In genomic region chr19:14207796-14208195, GRCh38 we compare ENCODE assay signal across 8 cellular contexts. TPM values are rescaled to one million over a fixed set of nuclear protein-coding genes. Genes with fewer than 3 reads are reported as not detected.
DNase-seq lines count a peak whose midpoint lies in the region; ATAC-seq, FAIRE-seq and TF ChIP-seq lines count a peak whose summit lies in the region.
"Not testable (repeated sequence)": the region's sequence is repeated elsewhere in the genome, so short reads cannot be mapped to it uniquely, and the experiment has no call there.

No MANE protein-coding gene starts in this region.

- not testable (repeated sequence) for H3K27me3 ChIP-seq in A673 (replicated peaks; ENCODE audit: insufficient read depth, low read depth, low read length, poor library complexity); small intestine (ENCODE audit: control insufficient read depth in 2 of 2, insufficient read depth in 2 of 2, low read length in 2 of 2)
- H3K27me3 ChIP-seq in PC-3 (ENCODE audit: low read length) (peaks cover 11% of the 10 kb centered on the region; the same call in 1 of the 2 replicates), left ventricle myocardium inferior (ENCODE audit: low read depth) (peaks cover 30% of the 10 kb centered on the region)

- peak overlapping the region; percentile 82 for H3K4me3 Mint-ChIP-seq in activated T-cell treated with anti-CD3 and anti-CD28 coated beads, Interleukin-2, amount 50 U/mL, for 24 hours
- H3K4me3 Mint-ChIP-seq in central memory CD8-positive, alpha-beta T cell: peak overlapping the region; percentile 89
- peak overlapping the region; percentile 95 for H3K4me3 Mint-ChIP-seq in natural killer cell treated with Interleukin-12 subunit alpha and Interleukin-12 subunit beta and Interleukin-15 and Interleukin-18, amount 100 ng/mL, for 72 hours

- peak overlapping the region; percentile 92 for H3K27ac Mint-ChIP-seq in activated T-cell treated with anti-CD3 and anti-CD28 coated beads, Interleukin-2, amount 50 U/mL, for 24 hours
- H3K27ac Mint-ChIP-seq in central memory CD8-positive, alpha-beta T cell (ENCODE audit: low read depth): peak overlapping the region; percentile 93
- peak overlapping the region; percentile 68 to 88 for H3K27ac Mint-ChIP-seq in natural killer cell treated with Interleukin-12 subunit alpha and Interleukin-12 subunit beta and Interleukin-15 and Interleukin-18, amount 100 ng/mL, for 72 hours

- not testable (repeated sequence) for H3K36me3 Mint-ChIP-seq in activated T-cell treated with anti-CD3 and anti-CD28 coated beads, Interleukin-2, amount 50 U/mL, for 24 hours (ENCODE audit: low read depth); natural killer cell treated with Interleukin-12 subunit alpha and Interleukin-12 subunit beta and Interleukin-15 and Interleukin-18, amount 100 ng/mL, for 72 hours
- peaks cover 13% of the 10 kb centered on the region for H3K36me3 Mint-ChIP-seq in central memory CD8-positive, alpha-beta T cell (ENCODE audit: insufficient read depth)

- H3K9me2 ChIP-seq in PC-3 (replicated peaks; ENCODE audit: low read length): not testable (repeated sequence)

- not testable (repeated sequence) for BruUV-seq in A673 (replicated peaks; lab: Mats Ljungman, UMichigan); PC-3 (replicated peaks; lab: Mats Ljungman, UMichigan)

- H3F3A ChIP-seq in PC-3 (ENCODE audit: low read length, unreplicated experiment): not testable (repeated sequence)

- 0 out of 2 replicates have a peak, but pooled peaks have one; percentile 10 for ATAC-seq in PC-3
- peak; percentile 24 for ATAC-seq in central memory CD8-positive, alpha-beta T cell (replicated peaks; ENCODE audit: extremely low read depth, poor library complexity, severe bottlenecking)
- ATAC-seq in natural killer cell treated with Interleukin-12 subunit alpha and Interleukin-12 subunit beta and Interleukin-15 and Interleukin-18, amount 100 ng/mL, for 72 hours: not testable (repeated sequence)

- peak overlapping the region; percentile 82 for H3K9ac ChIP-seq in PC-3 (ENCODE audit: low read length)

- CTCF ChIA-PET in A673 (lab: Charles Lee); PC-3 (lab: Charles Lee): not testable (repeated sequence)

- intact Hi-C loops in A673 (cut with micrococcal nuclease; ENCODE audit: unreplicated experiment); left ventricle myocardium inferior (cut with micrococcal nuclease): not testable (repeated sequence)
- intact Hi-C loops in PC-3 (cut with micrococcal nuclease): loop anchor here (2.0 to 5.0 kb wide), 2 partner anchors 59 to 70 kb away; partner anchors contain the start of gene ASF1B

- H3K79me2 ChIP-seq in PC-3 (ENCODE audit: low read length): peaks cover 32% of the 10 kb centered on the region

- peak overlapping the region; percentile 72 for H3K4me3 ChIP-seq in A673 (ENCODE audit: low read depth, low read length, poor library complexity, severe bottlenecking)
- peak overlapping the region; percentile 81 for H3K4me3 ChIP-seq in PC-3 (ENCODE audit: low read length)
- H3K4me3 ChIP-seq in left ventricle myocardium inferior: peak overlapping the region; percentile 72
- peak overlapping the region in 1 of 2 donors; percentile 79 for H3K4me3 ChIP-seq in small intestine (ENCODE audit: low read depth in 1 of 2, low read length in 2 of 2)

- not testable (repeated sequence) for H4K20me1 ChIP-seq in PC-3 (ENCODE audit: low read length)

- peak; percentile 74 for FAIRE-seq in GM12892 (lab: Jason Lieb, UNC)
- not testable (repeated sequence) for FAIRE-seq in small intestine (lab: Jason Lieb, UNC)

- H3K4me2 ChIP-seq in PC-3 (ENCODE audit: low read length): peak overlapping the region; percentile 98

- H3K9me3 ChIP-seq in A673 (ENCODE audit: low read depth, low read length, poor library complexity, severe bottlenecking); PC-3 (ENCODE audit: low read length); left ventricle myocardium inferior (replicated peaks); small intestine (ENCODE audit: control insufficient read depth, low read depth): not testable (repeated sequence)

- POLR2A ChIA-PET in A673 (lab: Charles Lee; ENCODE audit: low non-redundant PET); PC-3 (lab: Charles Lee; ENCODE audit: unreplicated experiment): not testable (repeated sequence)

- H3K9me3 Mint-ChIP-seq in activated T-cell treated with anti-CD3 and anti-CD28 coated beads, Interleukin-2, amount 50 U/mL, for 24 hours; central memory CD8-positive, alpha-beta T cell; natural killer cell treated with Interleukin-12 subunit alpha and Interleukin-12 subunit beta and Interleukin-15 and Interleukin-18, amount 100 ng/mL, for 72 hours: not testable (repeated sequence)

- H3K4me1 Mint-ChIP-seq in activated T-cell treated with anti-CD3 and anti-CD28 coated beads, Interleukin-2, amount 50 U/mL, for 24 hours (ENCODE audit: low read depth): peaks cover 41% of the 10 kb centered on the region
- H3K4me1 Mint-ChIP-seq in central memory CD8-positive, alpha-beta T cell: peaks cover 36% of the 10 kb centered on the region
- peaks cover 17 to 22% of the 10 kb centered on the region in 2 donors for H3K4me1 Mint-ChIP-seq in natural killer cell treated with Interleukin-12 subunit alpha and Interleukin-12 subunit beta and Interleukin-15 and Interleukin-18, amount 100 ng/mL, for 72 hours (ENCODE audit: low read depth in 2 of 2)

- WGBS in small intestine, 3 donors: 12 to 25% (median 13%) methylated on average over 6 to 7 of the region's 7 CpGs

- TF ChIP-seq CTCF in A673 (conservative IDR thresholded peaks at IDR 0.05; ENCODE audit: low read depth, low read length); PC-3 (conservative IDR thresholded peaks at IDR 0.05; ENCODE audit: low read depth, low read length); left ventricle myocardium inferior (IDR thresholded peaks at IDR 0.05; ENCODE audit: borderline replicate concordance): not testable (repeated sequence)

- H2AFZ ChIP-seq in PC-3 (ENCODE audit: low read length): peak overlapping the region; percentile 100

- TF ChIP-seq POLR2A in GM12892 (IDR thresholded peaks at IDR 0.05; ENCODE audit: low read depth, low read length): not testable (repeated sequence)

- H3K27ac ChIP-seq in A673 (ENCODE audit: low read depth, low read length, poor library complexity, severe bottlenecking): peak overlapping the region; percentile 91
- H3K27ac ChIP-seq in PC-3 (ENCODE audit: low read length); left ventricle myocardium inferior (replicated peaks); small intestine (ENCODE audit: low read depth in 1 of 2, low read length in 1 of 2): not testable (repeated sequence)

- H3K4me1 ChIP-seq in A673 (ENCODE audit: insufficient read depth, low read length, poor library complexity, severe bottlenecking); PC-3 (ENCODE audit: insufficient read depth, low read length); small intestine (ENCODE audit: control insufficient read depth in 2 of 2, insufficient read depth in 1 of 2, low read depth in 1 of 2, low read length in 1 of 2): not testable (repeated sequence)
- peaks cover 28% of the 10 kb centered on the region for H3K4me1 ChIP-seq in left ventricle myocardium inferior

- DNase-seq in A673 (ENCODE audit: low spot score); GM12892 (ENCODE audit: insufficient read length); PC-3; activated T-cell treated with anti-CD3 and anti-CD28 coated beads, Interleukin-2, amount 50 U/mL, for 24 hours; central memory CD8-positive, alpha-beta T cell (ENCODE audit: low spot score in 2 of 2); left ventricle myocardium inferior; natural killer cell treated with Interleukin-12 subunit alpha and Interleukin-12 subunit beta and Interleukin-15 and Interleukin-18, amount 100 ng/mL, for 72 hours (ENCODE audit: low spot score): not testable (repeated sequence)
- DNase-seq in small intestine: peak; percentile 33

- H3K27me3 Mint-ChIP-seq in activated T-cell treated with anti-CD3 and anti-CD28 coated beads, Interleukin-2, amount 50 U/mL, for 24 hours: peaks cover 29% of the 10 kb centered on the region
- H3K27me3 Mint-ChIP-seq in central memory CD8-positive, alpha-beta T cell: peaks cover 19% of the 10 kb centered on the region
- peaks cover 8 to 15% of the 10 kb centered on the region in 2 donors for H3K27me3 Mint-ChIP-seq in natural killer cell treated with Interleukin-12 subunit alpha and Interleukin-12 subunit beta and Interleukin-15 and Interleukin-18, amount 100 ng/mL, for 72 hours

- not testable (repeated sequence) for H3K36me3 ChIP-seq in A673 (ENCODE audit: insufficient read depth, low read length, poor library complexity, severe bottlenecking); PC-3 (ENCODE audit: low read depth, low read length); left ventricle myocardium inferior; small intestine (ENCODE audit: control insufficient read depth in 2 of 2, insufficient read depth in 2 of 2, low read length in 2 of 2)

RNA-seq across cellular contexts. Expression of gene ADGRL1, which starts 1.8 kb away (rescaled TPM):
- total RNA-seq in A673 (2021): 66.1 and 72.0 TPM in 2 replicates
- 0.40 TPM for polyA plus RNA-seq in GM12892 (2012; ENCODE audit: missing spikeins)
- total RNA-seq in PC-3 (2014; rRNA removed): 37.2 and 39.3 TPM in 2 replicates
- 16.1 TPM for total RNA-seq in left ventricle myocardium inferior
- 1 to 10 TPM; 6.5 to 8.2 TPM for total RNA-seq in natural killer cell treated with Interleukin-12 subunit alpha and Interleukin-12 subunit beta and Interleukin-15 and Interleukin-18, amount 100 ng/mL, for 72 hours
- 10 to 100 TPM; 11.1 to 22.7 (median 13.4) TPM for polyA plus RNA-seq in small intestine
